1 cellular context compared by ENCODE assay signal in the genomic region with DNA sequence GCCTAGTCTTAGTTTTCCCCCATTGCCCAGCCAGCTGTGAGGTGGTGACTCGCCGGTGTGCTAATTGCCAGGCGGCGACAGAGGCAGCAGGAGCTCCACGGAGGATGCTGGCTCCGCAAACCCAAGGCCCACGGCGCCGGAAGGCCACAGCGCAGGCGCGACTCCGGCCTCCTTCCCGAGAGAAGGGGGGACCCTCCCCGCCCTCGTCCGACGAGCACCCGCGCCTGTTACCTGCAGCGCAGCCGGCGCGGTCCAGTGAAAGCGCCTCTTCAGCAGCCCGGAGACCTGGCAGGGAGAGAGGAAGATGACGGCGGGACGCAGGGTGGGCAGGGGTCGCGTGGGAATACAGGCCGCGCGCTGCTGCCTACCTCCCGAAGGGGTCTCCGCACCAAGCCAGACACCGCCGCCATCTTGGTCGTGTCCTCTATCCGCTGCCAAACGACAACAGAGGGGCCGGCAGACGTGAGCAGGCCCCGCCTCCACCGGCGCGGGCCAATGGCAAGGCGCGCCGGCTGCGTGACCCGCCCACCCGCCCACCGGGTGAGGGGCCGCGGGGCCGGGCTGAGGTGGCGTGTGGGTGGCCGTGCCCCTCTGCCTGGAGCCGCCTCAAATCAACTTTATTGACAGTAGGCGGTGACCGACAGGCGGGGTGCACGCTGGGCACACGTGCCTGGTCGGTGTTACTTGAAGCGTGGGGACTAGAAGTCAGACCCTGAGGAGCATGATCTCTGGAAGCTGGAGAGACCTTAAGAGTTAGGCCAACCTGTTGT.
TF ChIP-seq lines count a peak whose summit lies in the region.

A gene (minus strand): TSS at position 433 of the 770 bp plus-strand sequence. CDS start 23 bp downstream, at position 410.

TF ChIP-seq in HepG2, 621 proteins besides CTCF, POLR2A, EP300 and RAD21 (continued from another document and continues in another):
- TF ChIP-seq FOXJ3 (CRISPR knock-in tag; IDR thresholded peaks at IDR 0.05; ENCODE audit: borderline replicate concordance) (peak; percentile 63; the same call in 1 of the 2 replicates), TCF7 (IDR thresholded peaks at IDR 0.05; ENCODE audit: low read depth) (no peak), ZNF776 (CRISPR knock-in tag; IDR thresholded peaks at IDR 0.05) (peak; percentile 81), MEIS1 (CRISPR knock-in tag; IDR thresholded peaks at IDR 0.05; ENCODE audit: borderline replicate concordance) (peak; percentile 85; the same call in 1 of the 2 replicates), ZNF256 (CRISPR knock-in tag; conservative IDR thresholded peaks at IDR 0.05) (peak; percentile 87; the same call in 1 of the 2 replicates), MED8 (CRISPR knock-in tag; IDR thresholded peaks at IDR 0.05; ENCODE audit: insufficient replicate concordance) (peak; percentile 43), TBP (CRISPR knock-in tag; IDR thresholded peaks at IDR 0.05) (no peak), ZNF788 (CRISPR knock-in tag; IDR thresholded peaks at IDR 0.05; ENCODE audit: borderline replicate concordance) (peak; percentile 82), SP2 (CRISPR knock-in tag; IDR thresholded peaks at IDR 0.05) (peak; percentile 58), ZNF550 (CRISPR knock-in tag; IDR thresholded peaks at IDR 0.05; ENCODE audit: borderline replicate concordance) (no peak), ZNF484 (CRISPR knock-in tag; IDR thresholded peaks at IDR 0.05; ENCODE audit: borderline replicate concordance, low read depth) (0 out of 2 replicates have a peak, but pooled peaks have one; percentile 26), ZFP36L1 (CRISPR knock-in tag; IDR thresholded peaks at IDR 0.05) (peak; percentile 92; the same call in 1 of the 2 replicates), ZNF772 (CRISPR knock-in tag; IDR thresholded peaks at IDR 0.05) (peak; percentile 94), ZFP41 (CRISPR knock-in tag; IDR thresholded peaks at IDR 0.05; ENCODE audit: borderline replicate concordance) (0 out of 2 replicates have a peak, but pooled peaks have one; percentile 56), ZNF354B (CRISPR knock-in tag; IDR thresholded peaks at IDR 0.05) (0 out of 2 replicates have a peak, but pooled peaks have one; percentile 26), ZNF292 (CRISPR knock-in tag; IDR thresholded peaks at IDR 0.05; ENCODE audit: borderline replicate concordance, low read depth) (peak; percentile 19; the same call in 1 of the 2 replicates), NR2F1 (CRISPR knock-in tag; IDR thresholded peaks at IDR 0.05) (no peak), MAF1 (CRISPR knock-in tag; IDR thresholded peaks at IDR 0.05; ENCODE audit: borderline replicate concordance) (no peak), ZNF496 (CRISPR knock-in tag; IDR thresholded peaks at IDR 0.05; ENCODE audit: insufficient replicate concordance) (no peak), ATF1 (CRISPR knock-in tag; IDR thresholded peaks at IDR 0.05) (no peak), ONECUT2 (CRISPR knock-in tag; IDR thresholded peaks at IDR 0.05) (peak; percentile 68; the same call in 1 of the 2 replicates), ZNF615 (CRISPR knock-in tag; IDR thresholded peaks at IDR 0.05; ENCODE audit: borderline replicate concordance) (no peak), BORCS8-MEF2B (CRISPR knock-in tag; IDR thresholded peaks at IDR 0.05) (peak; percentile 92), ZNF101 (CRISPR knock-in tag; IDR thresholded peaks at IDR 0.05; ENCODE audit: borderline replicate concordance, low read depth) (no peak), HNRNPK (IDR thresholded peaks at IDR 0.05; ENCODE audit: low read depth, low read length, poor library complexity, severe bottlenecking) (peak; percentile 15), KDM5B (CRISPR knock-in tag; IDR thresholded peaks at IDR 0.05; ENCODE audit: borderline replicate concordance) (peak; percentile 90), NKX3-1 (CRISPR knock-in tag; IDR thresholded peaks at IDR 0.05) (peak; percentile 93; the same call in 1 of the 2 replicates), ZNF234 (CRISPR knock-in tag; conservative IDR thresholded peaks at IDR 0.05) (peak; percentile 4; the same call in 1 of the 2 replicates), ZNF124 (CRISPR knock-in tag; IDR thresholded peaks at IDR 0.05) (peak; percentile 95; the same call in 1 of the 2 replicates), KLF13 (CRISPR knock-in tag; IDR thresholded peaks at IDR 0.05) (peak; percentile 53; the same call in 1 of the 2 replicates), PPARG (CRISPR knock-in tag; conservative IDR thresholded peaks at IDR 0.05) (peak; percentile 54; the same call in 1 of the 2 replicates), ZSCAN22 (CRISPR knock-in tag; IDR thresholded peaks at IDR 0.05) (peak; percentile 24; the same call in 1 of the 2 replicates), ZNF30 (CRISPR knock-in tag; IDR thresholded peaks at IDR 0.05) (0 out of 2 replicates have a peak, but pooled peaks have one; percentile 9), MEF2D (CRISPR knock-in tag; IDR thresholded peaks at IDR 0.05) (peak; percentile 60; the same call in 1 of the 2 replicates), ZNF264 (CRISPR knock-in tag; IDR thresholded peaks at IDR 0.05) (peak; percentile 77), ARNT2 (CRISPR knock-in tag; IDR thresholded peaks at IDR 0.05; ENCODE audit: low read depth) (peak; percentile 77), KDM4B (CRISPR knock-in tag; IDR thresholded peaks at IDR 0.05) (peak; percentile 47; the same call in 1 of the 2 replicates), RELA (CRISPR knock-in tag; IDR thresholded peaks at IDR 0.05) (0 out of 2 replicates have a peak, but pooled peaks have one; percentile 38), SAFB2 (CRISPR knock-in tag; IDR thresholded peaks at IDR 0.05; ENCODE audit: borderline replicate concordance, low read depth) (peak; percentile 65; the same call in 1 of the 2 replicates), ESRRA (CRISPR knock-in tag; IDR thresholded peaks at IDR 0.05; ENCODE audit: low read depth) (no peak), ZNF746 (CRISPR knock-in tag; IDR thresholded peaks at IDR 0.05) (peak; percentile 81)
- TF ChIP-seq, protein P1, sequence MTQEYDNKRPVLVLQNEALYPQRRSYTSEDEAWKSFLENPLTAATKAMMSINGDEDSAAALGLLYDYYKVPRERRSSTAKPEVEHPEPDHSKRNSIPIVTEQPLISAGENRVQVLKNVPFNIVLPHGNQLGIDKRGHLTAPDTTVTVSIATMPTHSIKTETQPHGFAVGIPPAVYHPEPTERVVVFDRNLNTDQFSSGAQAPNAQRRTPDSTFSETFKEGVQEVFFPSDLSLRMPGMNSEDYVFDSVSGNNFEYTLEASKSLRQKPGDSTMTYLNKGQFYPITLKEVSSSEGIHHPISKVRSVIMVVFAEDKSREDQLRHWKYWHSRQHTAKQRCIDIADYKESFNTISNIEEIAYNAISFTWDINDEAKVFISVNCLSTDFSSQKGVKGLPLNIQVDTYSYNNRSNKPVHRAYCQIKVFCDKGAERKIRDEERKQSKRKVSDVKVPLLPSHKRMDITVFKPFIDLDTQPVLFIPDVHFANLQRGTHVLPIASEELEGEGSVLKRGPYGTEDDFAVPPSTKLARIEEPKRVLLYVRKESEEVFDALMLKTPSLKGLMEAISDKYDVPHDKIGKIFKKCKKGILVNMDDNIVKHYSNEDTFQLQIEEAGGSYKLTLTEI (CRISPR knock-in tag; conservative IDR thresholded peaks at IDR 0.05), result no peak
- TF ChIP-seq, protein P2, sequence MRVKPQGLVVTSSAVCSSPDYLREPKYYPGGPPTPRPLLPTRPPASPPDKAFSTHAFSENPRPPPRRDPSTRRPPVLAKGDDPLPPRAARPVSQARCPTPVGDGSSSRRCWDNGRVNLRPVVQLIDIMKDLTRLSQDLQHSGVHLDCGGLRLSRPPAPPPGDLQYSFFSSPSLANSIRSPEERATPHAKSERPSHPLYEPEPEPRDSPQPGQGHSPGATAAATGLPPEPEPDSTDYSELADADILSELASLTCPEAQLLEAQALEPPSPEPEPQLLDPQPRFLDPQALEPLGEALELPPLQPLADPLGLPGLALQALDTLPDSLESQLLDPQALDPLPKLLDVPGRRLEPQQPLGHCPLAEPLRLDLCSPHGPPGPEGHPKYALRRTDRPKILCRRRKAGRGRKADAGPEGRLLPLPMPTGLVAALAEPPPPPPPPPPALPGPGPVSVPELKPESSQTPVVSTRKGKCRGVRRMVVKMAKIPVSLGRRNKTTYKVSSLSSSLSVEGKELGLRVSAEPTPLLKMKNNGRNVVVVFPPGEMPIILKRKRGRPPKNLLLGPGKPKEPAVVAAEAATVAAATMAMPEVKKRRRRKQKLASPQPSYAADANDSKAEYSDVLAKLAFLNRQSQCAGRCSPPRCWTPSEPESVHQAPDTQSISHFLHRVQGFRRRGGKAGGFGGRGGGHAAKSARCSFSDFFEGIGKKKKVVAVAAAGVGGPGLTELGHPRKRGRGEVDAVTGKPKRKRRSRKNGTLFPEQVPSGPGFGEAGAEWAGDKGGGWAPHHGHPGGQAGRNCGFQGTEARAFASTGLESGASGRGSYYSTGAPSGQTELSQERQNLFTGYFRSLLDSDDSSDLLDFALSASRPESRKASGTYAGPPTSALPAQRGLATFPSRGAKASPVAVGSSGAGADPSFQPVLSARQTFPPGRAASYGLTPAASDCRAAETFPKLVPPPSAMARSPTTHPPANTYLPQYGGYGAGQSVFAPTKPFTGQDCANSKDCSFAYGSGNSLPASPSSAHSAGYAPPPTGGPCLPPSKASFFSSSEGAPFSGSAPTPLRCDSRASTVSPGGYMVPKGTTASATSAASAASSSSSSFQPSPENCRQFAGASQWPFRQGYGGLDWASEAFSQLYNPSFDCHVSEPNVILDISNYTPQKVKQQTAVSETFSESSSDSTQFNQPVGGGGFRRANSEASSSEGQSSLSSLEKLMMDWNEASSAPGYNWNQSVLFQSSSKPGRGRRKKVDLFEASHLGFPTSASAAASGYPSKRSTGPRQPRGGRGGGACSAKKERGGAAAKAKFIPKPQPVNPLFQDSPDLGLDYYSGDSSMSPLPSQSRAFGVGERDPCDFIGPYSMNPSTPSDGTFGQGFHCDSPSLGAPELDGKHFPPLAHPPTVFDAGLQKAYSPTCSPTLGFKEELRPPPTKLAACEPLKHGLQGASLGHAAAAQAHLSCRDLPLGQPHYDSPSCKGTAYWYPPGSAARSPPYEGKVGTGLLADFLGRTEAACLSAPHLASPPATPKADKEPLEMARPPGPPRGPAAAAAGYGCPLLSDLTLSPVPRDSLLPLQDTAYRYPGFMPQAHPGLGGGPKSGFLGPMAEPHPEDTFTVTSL (CRISPR knock-in tag; IDR thresholded peaks at IDR 0.05; ENCODE audit: borderline replicate concordance), result peak; percentile 54; the same call in 1 of the 2 replicates
- TF ChIP-seq, protein P3, sequence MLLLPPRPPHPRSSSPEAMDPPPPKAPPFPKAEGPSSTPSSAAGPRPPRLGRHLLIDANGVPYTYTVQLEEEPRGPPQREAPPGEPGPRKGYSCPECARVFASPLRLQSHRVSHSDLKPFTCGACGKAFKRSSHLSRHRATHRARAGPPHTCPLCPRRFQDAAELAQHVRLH (CRISPR knock-in tag; IDR thresholded peaks at IDR 0.05; ENCODE audit: borderline replicate concordance, low read depth), result peak; percentile 94
- TF ChIP-seq, protein P4, sequence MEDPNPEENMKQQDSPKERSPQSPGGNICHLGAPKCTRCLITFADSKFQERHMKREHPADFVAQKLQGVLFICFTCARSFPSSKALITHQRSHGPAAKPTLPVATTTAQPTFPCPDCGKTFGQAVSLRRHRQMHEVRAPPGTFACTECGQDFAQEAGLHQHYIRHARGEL (CRISPR knock-in tag; IDR thresholded peaks at IDR 0.05), result 0 out of 2 replicates have a peak, but pooled peaks have one; percentile 22
- TF ChIP-seq, protein P5, sequence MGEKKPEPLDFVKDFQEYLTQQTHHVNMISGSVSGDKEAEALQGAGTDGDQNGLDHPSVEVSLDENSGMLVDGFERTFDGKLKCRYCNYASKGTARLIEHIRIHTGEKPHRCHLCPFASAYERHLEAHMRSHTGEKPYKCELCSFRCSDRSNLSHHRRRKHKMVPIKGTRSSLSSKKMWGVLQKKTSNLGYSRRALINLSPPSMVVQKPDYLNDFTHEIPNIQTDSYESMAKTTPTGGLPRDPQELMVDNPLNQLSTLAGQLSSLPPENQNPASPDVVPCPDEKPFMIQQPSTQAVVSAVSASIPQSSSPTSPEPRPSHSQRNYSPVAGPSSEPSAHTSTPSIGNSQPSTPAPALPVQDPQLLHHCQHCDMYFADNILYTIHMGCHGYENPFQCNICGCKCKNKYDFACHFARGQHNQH (CRISPR knock-in tag; IDR thresholded peaks at IDR 0.05), result peak; percentile 90
- TF ChIP-seq, protein P6, sequence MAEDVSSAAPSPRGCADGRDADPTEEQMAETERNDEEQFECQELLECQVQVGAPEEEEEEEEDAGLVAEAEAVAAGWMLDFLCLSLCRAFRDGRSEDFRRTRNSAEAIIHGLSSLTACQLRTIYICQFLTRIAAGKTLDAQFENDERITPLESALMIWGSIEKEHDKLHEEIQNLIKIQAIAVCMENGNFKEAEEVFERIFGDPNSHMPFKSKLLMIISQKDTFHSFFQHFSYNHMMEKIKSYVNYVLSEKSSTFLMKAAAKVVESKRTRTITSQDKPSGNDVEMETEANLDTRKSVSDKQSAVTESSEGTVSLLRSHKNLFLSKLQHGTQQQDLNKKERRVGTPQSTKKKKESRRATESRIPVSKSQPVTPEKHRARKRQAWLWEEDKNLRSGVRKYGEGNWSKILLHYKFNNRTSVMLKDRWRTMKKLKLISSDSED (CRISPR knock-in tag; IDR thresholded peaks at IDR 0.05), result 0 out of 2 replicates have a peak, but pooled peaks have one; percentile 38
- TF ChIP-seq, protein P7, sequence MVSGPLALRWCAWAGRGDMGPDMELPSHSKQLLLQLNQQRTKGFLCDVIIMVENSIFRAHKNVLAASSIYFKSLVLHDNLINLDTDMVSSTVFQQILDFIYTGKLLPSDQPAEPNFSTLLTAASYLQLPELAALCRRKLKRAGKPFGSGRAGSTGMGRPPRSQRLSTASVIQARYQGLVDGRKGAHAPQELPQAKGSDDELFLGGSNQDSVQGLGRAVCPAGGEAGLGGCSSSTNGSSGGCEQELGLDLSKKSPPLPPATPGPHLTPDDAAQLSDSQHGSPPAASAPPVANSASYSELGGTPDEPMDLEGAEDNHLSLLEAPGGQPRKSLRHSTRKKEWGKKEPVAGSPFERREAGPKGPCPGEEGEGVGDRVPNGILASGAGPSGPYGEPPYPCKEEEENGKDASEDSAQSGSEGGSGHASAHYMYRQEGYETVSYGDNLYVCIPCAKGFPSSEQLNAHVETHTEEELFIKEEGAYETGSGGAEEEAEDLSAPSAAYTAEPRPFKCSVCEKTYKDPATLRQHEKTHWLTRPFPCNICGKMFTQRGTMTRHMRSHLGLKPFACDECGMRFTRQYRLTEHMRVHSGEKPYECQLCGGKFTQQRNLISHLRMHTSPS (CRISPR knock-in tag; IDR thresholded peaks at IDR 0.05; ENCODE audit: low read depth), result 0 out of 2 replicates have a peak, but pooled peaks have one; percentile 54
- TF ChIP-seq, protein P8, sequence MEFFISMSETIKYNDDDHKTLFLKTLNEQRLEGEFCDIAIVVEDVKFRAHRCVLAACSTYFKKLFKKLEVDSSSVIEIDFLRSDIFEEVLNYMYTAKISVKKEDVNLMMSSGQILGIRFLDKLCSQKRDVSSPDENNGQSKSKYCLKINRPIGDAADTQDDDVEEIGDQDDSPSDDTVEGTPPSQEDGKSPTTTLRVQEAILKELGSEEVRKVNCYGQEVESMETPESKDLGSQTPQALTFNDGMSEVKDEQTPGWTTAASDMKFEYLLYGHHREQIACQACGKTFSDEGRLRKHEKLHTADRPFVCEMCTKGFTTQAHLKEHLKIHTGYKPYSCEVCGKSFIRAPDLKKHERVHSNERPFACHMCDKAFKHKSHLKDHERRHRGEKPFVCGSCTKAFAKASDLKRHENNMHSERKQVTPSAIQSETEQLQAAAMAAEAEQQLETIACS (CRISPR knock-in tag; IDR thresholded peaks at IDR 0.05), result no peak; the same call in 1 of the 2 replicates
- TF ChIP-seq, protein P9, sequence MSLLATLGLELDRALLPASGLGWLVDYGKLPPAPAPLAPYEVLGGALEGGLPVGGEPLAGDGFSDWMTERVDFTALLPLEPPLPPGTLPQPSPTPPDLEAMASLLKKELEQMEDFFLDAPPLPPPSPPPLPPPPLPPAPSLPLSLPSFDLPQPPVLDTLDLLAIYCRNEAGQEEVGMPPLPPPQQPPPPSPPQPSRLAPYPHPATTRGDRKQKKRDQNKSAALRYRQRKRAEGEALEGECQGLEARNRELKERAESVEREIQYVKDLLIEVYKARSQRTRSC (CRISPR knock-in tag; IDR thresholded peaks at IDR 0.05; ENCODE audit: low read depth), result peak; percentile 78; the same call in 1 of the 2 replicates
